11 cellular contexts compared by ENCODE assay signal in the genomic region with DNA sequence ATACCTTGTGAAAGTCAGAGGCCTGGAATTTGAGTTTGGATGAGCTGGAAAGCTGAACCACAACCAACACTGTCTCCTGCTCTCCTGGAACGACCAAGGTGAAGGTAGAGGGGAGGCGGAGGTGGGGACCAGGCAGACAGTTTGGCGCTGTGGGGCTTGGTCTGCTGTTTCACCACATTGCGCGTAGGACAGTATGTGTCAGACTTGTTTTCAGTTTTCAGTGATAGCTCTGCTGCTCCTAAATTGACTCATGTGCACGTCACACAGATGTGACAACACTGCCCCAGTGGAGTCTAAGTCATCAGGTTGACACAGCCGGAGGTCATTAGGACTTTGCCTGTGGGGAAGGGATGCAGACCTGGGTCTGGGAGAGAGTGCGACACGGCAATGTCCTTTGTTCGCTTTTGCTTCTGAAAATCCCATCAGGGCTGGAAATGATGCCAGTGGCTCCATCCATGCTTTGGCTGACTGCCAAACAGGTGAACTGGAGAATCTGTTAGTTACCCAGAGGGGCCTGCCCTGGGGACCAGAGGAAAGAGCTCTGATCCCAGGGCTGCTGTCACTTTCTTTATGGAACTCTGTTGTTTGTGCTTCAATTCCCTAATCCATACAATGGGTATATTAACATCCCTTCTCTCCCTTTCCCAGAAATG.
DNase-seq lines count a peak whose midpoint lies in the region; ATAC-seq lines count a peak whose summit lies in the region.
"Had no signal": no experiment of that assay in that cellular context is flagged by ENCODE, and none has a peak within 500 bp of the region (broad histone marks: within the 10 kb centered on the region; RNA-seq: fewer than 3 reads in every experiment).

No MANE protein-coding gene starts in this region.

- peak; percentile 92 for ATAC-seq in activated naive CD8-positive, alpha-beta T cell treated with anti-CD3 and anti-CD28 coated beads, Interleukin-2, amount 50 U/mL, for 24 hours
- ATAC-seq in GM21447 (IDR thresholded peaks at IDR 0.05; ENCODE audit: unreplicated experiment), result no peak

- DNase-seq in activated CD8-positive, alpha-beta memory T cell treated with anti-CD3 and anti-CD28 coated beads for 24 hours, result peak; percentile 72
- DNase-seq in activated CD8-positive, alpha-beta memory T cell treated with anti-CD3 and anti-CD28 coated beads, Interleukin-2, amount 50 U/mL, for 4 hours, result no peak
- DNase-seq in NCI-H748 treated with DMSO at 0.1 percent for 48 hours (lab: John Stamatoyannopoulos, UW), result peak; percentile 15
- DNase-seq in activated naive CD8-positive, alpha-beta T cell treated with anti-CD3 and anti-CD28 coated beads, Interleukin-2, amount 50 U/mL, for 24 hours, result peak; percentile 54
- peak; percentile 77 for DNase-seq in stimulated activated CD8-positive, alpha-beta memory T cell treated with anti-CD3 and anti-CD28 coated beads, Interleukin-4, amount 100 ng/mL, for 48 hours
- DNase-seq in NCI-H2107 treated with DMSO at 0.1 percent for 48 hours (lab: John Stamatoyannopoulos, UW; ENCODE audit: unreplicated experiment), result no peak
- no peak for DNase-seq in hypothalamus (lab: John Stamatoyannopoulos, UW)
- DNase-seq: immature natural killer cell, occipital lobe had no signal

- H3K4me1 Mint-ChIP-seq in activated naive CD8-positive, alpha-beta T cell treated with anti-CD3 and anti-CD28 coated beads, Interleukin-2, amount 50 U/mL, for 24 hours, result peaks cover 42% of the 10 kb centered on the region
- H3K4me1 Mint-ChIP-seq: B cell, immature natural killer cell had no signal

- peak overlapping the region; percentile 95 for H3K27ac Mint-ChIP-seq in activated naive CD8-positive, alpha-beta T cell treated with anti-CD3 and anti-CD28 coated beads, Interleukin-2, amount 50 U/mL, for 24 hours
- H3K27ac Mint-ChIP-seq: B cell, immature natural killer cell had no signal

- H3K36me3 Mint-ChIP-seq in activated naive CD8-positive, alpha-beta T cell treated with anti-CD3 and anti-CD28 coated beads, Interleukin-2, amount 50 U/mL, for 24 hours (ENCODE audit: low read depth), result no peaks in the 10 kb centered on the region
- H3K36me3 Mint-ChIP-seq: immature natural killer cell had no signal

- H3K4me3 Mint-ChIP-seq in activated naive CD8-positive, alpha-beta T cell treated with anti-CD3 and anti-CD28 coated beads, Interleukin-2, amount 50 U/mL, for 24 hours, result peak overlapping the region; percentile 49
- H3K4me3 Mint-ChIP-seq: B cell, immature natural killer cell had no signal

- H3K9me3 Mint-ChIP-seq in activated naive CD8-positive, alpha-beta T cell treated with anti-CD3 and anti-CD28 coated beads, Interleukin-2, amount 50 U/mL, for 24 hours, result peaks cover 2% of the 10 kb centered on the region
- H3K9me3 Mint-ChIP-seq: immature natural killer cell had no signal

- peaks cover 2% of the 10 kb centered on the region for H3K27me3 Mint-ChIP-seq in activated naive CD8-positive, alpha-beta T cell treated with anti-CD3 and anti-CD28 coated beads, Interleukin-2, amount 50 U/mL, for 24 hours

Comparison
In these comparisons a context has a peak if more than half of its experiments do, and no peak if none do; other contexts are left out.
1. DNase-seq: peak in activated CD8-positive, alpha-beta memory T cell treated with anti-CD3 and anti-CD28 coated beads for 24 hours (single experiment), NCI-H748 treated with DMSO at 0.1 percent for 48 hours (single experiment), activated naive CD8-positive, alpha-beta T cell treated with anti-CD3 and anti-CD28 coated beads, Interleukin-2, amount 50 U/mL, for 24 hours (single experiment) and stimulated activated CD8-positive, alpha-beta memory T cell treated with anti-CD3 and anti-CD28 coated beads, Interleukin-4, amount 100 ng/mL, for 48 hours (single experiment); none in activated CD8-positive, alpha-beta memory T cell treated with anti-CD3 and anti-CD28 coated beads, Interleukin-2, amount 50 U/mL, for 4 hours (single experiment), NCI-H2107 treated with DMSO at 0.1 percent for 48 hours (single experiment) and hypothalamus (0 of 51).